Comparison of ENCODE assay signal across 21 cellular contexts in the genomic region with DNA sequence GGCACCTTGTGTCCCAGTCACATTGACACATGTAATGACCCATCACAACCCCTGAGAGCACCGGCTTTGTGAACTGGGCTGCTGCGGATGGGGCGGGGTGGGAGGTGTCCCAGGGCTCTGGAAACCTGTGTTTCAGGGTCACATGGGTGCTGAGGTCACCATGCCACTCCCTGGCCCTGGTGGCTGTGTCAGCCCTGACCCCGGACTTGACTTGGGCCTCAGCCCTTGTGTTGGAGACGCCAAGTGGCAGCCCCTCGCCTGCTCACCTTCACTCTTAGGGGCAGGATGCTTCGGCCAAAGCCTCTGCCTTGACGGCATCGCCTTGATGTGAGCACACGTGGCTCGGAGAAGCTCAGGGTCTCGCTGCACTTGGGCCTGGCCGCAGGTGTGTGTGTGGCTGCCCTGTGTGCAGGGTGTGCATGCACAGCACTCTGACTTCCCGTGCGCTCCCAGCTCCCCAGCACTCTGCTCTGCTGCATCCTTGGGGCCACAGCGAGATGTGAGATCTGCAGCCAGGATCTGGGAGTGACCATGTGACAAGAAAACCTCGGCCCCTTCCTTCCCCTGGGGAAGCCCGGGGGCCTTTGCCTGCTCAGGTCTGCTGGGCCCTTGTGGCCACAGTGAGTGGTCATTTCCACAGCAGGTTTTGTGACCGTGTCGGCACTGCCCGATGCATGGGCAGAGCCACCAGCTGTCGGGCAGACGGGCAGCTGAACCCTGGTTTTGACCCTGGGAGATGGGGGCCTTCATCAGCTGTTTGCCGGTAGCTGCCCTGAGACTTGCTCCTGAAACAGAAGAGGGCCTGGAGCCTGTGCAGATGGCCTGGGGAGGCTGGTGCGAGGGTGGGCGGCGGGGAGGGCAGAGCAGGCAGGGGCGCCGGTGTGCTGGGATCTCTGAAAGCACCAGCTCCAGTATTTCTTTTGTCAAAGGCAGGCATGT.
DNase-seq lines count a peak whose midpoint lies in the region; ATAC-seq lines count a peak whose summit lies in the region.
"Had no signal": no experiment of that assay in that cellular context is flagged by ENCODE, and none has a peak within 500 bp of the region (broad histone marks: within the 10 kb centered on the region; RNA-seq: fewer than 3 reads in every experiment).

No MANE protein-coding gene starts in this region.

- 87% methylated on average over 29 of the region's 29 CpGs for WGBS in right cardiac atrium

- no peaks in the 10 kb centered on the region for H3K9me3 ChIP-seq in right cardiac atrium (ENCODE audit: control insufficient read depth, low read length)
- H3K9me3 ChIP-seq: MG63 had no signal

- H3K27me3 ChIP-seq in H7 (ENCODE audit: control insufficient read depth, insufficient read depth, low read length), result no peaks in the 10 kb centered on the region
- H3K27me3 ChIP-seq in right cardiac atrium (ENCODE audit: control insufficient read depth, insufficient read depth), result no peaks in the 10 kb centered on the region
- H3K27me3 ChIP-seq: MG63 had no signal

- DNase-seq in Right ventricle myocardium superior (peak; percentile 22), left ventricle myocardium superior (no peak), H7 (peak; percentile 76), right cardiac atrium (peak in 2 of 3 donors; percentile 22 to 36), posterior vena cava (ENCODE audit: low spot score) (peak; percentile 64), HT-29 (ENCODE audit: low spot score) (no peak), occipital lobe (lab: John Stamatoyannopoulos, UW) (no peak)
- no peak for DNase-seq in stimulated activated CD4-positive, alpha-beta T cell treated with anti-CD3 and anti-CD28 coated beads, Interleukin-4, amount 100 ng/mL, for 24 hours
- DNase-seq: CD4-positive, CD25-positive, alpha-beta regulatory T cell; DMS153; DND-41; H9; IMR-90; KG1; MG63; NCI-H2029; NCI-H446; NCI-H526 treated with DMSO at 0.1 percent for 48 hours; RPMI8226; SIG-M5 had no signal

- ATAC-seq in Right ventricle myocardium superior (ENCODE audit: poor library complexity) (no peak), left ventricle myocardium superior (no peak), right cardiac atrium (no peak)

- no peak overlapping the region for H3K4me3 ChIP-seq in H7 (ENCODE audit: insufficient read depth, low read depth, low read length)
- H3K4me3 ChIP-seq in right cardiac atrium (ENCODE audit: low read length), result no peak overlapping the region
- H3K4me3 ChIP-seq: MG63, SK-N-MC had no signal

- intact Hi-C loops in Right ventricle myocardium superior (cut with DNase I), result no loop called here
- intact Hi-C loops in left ventricle myocardium superior (cut with micrococcal nuclease), result no loop called here
- intact Hi-C loops in right cardiac atrium (cut with DNase I), result no loop called here
- intact Hi-C loops in posterior vena cava (cut with DNase I), result no loop called here

- no peak overlapping the region for H3K27ac ChIP-seq in right cardiac atrium (ENCODE audit: low read length)
- H3K27ac ChIP-seq: SK-N-MC had no signal

- H3K4me1 ChIP-seq in right cardiac atrium (ENCODE audit: control insufficient read depth, insufficient read depth, low read length), result no peaks in the 10 kb centered on the region

- no peaks in the 10 kb centered on the region for H3K36me3 ChIP-seq in H7 (replicated peaks; ENCODE audit: control insufficient read depth, insufficient read depth, low read length)
- H3K36me3 ChIP-seq: MG63 had no signal

Comparison
In these comparisons a context has a peak if more than half of its experiments do, and no peak if none do; other contexts are left out.
1. DNase-seq: peak in Right ventricle myocardium superior (single experiment), H7 (single experiment), right cardiac atrium (2 of 3) and posterior vena cava (single experiment); none in left ventricle myocardium superior (single experiment), stimulated activated CD4-positive, alpha-beta T cell treated with anti-CD3 and anti-CD28 coated beads, Interleukin-4, amount 100 ng/mL, for 24 hours (single experiment), HT-29 (single experiment) and occipital lobe (single experiment).